8 cellular contexts compared by ENCODE assay signal in the genomic region with DNA sequence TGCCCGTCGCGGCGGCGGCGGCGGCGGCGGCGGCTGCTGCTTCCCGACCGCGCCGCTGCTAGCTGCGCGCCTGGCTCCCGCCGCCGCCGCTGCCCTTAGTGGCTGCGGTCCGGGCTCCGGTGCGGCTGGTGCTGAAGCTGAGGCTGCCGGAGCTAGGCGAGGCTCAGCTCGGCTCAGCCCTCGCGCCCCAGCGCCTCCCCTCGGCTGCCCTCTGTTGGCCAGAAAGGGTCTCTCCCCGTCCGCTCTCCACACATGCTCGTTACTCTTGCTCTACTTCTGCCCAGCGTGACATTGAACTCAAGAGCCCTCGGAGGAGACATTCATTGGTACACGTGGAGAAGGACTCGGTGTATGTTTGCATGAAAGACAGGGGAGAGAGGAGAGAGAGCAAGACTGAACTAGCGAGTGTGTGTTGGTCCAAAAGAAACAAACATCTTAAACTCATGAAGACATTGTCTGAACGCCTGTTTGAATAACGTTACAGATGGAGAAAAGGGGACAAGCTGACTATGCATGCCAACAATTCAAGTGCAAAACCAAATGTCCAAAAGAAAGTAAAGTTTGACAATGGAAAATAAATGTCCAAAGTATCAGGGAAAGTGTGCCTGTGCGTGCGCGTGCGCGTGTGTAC. TPM values are rescaled to one million over a fixed set of nuclear protein-coding genes. Genes with fewer than 3 reads are reported as not detected.
A peak's percentile ranks its signal among the peaks of the same experiment; 100 is the strongest.
DNase-seq lines count a peak whose midpoint lies in the region; ATAC-seq, FAIRE-seq and TF ChIP-seq lines count a peak whose summit lies in the region.

A gene (minus strand): TSS at position 175 of the 631 bp plus-strand sequence.

- 23% methylated on average over 24 of the region's 46 CpGs for WGBS in HepG2 (ENCODE audit: low lambda C conversion rate)

- no peak within 1 kb of the TSS for H2AFZ ChIP-seq in HepG2 (ENCODE audit: low read length)

- H3K36me3 ChIP-seq in HepG2 (replicated peaks in 1 of 2; ENCODE audit: control insufficient read depth in 1 of 2, insufficient read depth in 2 of 2, low read length in 2 of 2), result no peaks in the 10 kb centered on the region

- no TSS peak for BruUV-seq in HepG2 (replicated peaks; lab: Mats Ljungman, UMichigan)

- no peak within 1 kb of the TSS for H3K4me3 Mint-ChIP-seq in natural killer cell treated with Interleukin-12 subunit alpha and Interleukin-12 subunit beta and Interleukin-15 and Interleukin-18, amount 100 ng/mL, for 72 hours
- H3K4me3 Mint-ChIP-seq in natural killer cell, result no peak within 1 kb of the TSS

- no peak within 1 kb of the TSS for H3K4me3 ChIP-seq in HepG2 (replicated peaks in 1 of 3; ENCODE audit: insufficient read depth in 1 of 3, low read depth in 2 of 3, low read length in 3 of 3)

- TF ChIP-seq RAD21 in HepG2 (CRISPR knock-in tag; IDR thresholded peaks at IDR 0.05), result no peak

- DNase-seq in natural killer cell treated with Interleukin-12 subunit alpha and Interleukin-12 subunit beta and Interleukin-15 and Interleukin-18, amount 100 ng/mL, for 72 hours (ENCODE audit: low spot score), result no peak
- DNase-seq in natural killer cell, result no peak
- DNase-seq in ecto neural progenitor cell (ENCODE audit: low spot score), result peak; percentile 90
- peak; percentile 17 for DNase-seq in HepG2 (ENCODE audit: low spot score)
- DNase-seq in stimulated activated CD4-positive, alpha-beta T cell treated with anti-CD3 and anti-CD28 coated beads, Interleukin-4, amount 100 ng/mL, for 48 hours (ENCODE audit: low read depth in 2 of 2), result peak; percentile 28 to 42

- H3K27ac ChIP-seq in HepG2 (ENCODE audit: extremely low read length, insufficient read depth, low read length), result no peak within 1 kb of the TSS

- H3K4me2 ChIP-seq in HepG2 (ENCODE audit: low read depth, low read length), result no peak within 1 kb of the TSS

- peaks cover 10% of the 10 kb centered on the region for H3K9me3 Mint-ChIP-seq in natural killer cell treated with Interleukin-12 subunit alpha and Interleukin-12 subunit beta and Interleukin-15 and Interleukin-18, amount 100 ng/mL, for 72 hours
- H3K9me3 Mint-ChIP-seq in natural killer cell, result peaks cover 7 to 10% of the 10 kb centered on the region in 2 donors

- no peak within 1 kb of the TSS for H3K9ac ChIP-seq in HepG2 (ENCODE audit: insufficient read depth, low read depth, low read length)

- TF ChIP-seq POLR2A in HepG2 (IDR thresholded peaks at IDR 0.05; ENCODE audit: insufficient read depth in 1 of 2, low read depth in 2 of 2, low read length in 2 of 2), result no peak

- in situ Hi-C loops in HepG2 (cut with HindIII; ENCODE audit: extremely low pct_ligation_motif_present, low pct_unique_long_range_greater_than_20kb), result no loop called here

- H3K9me3 ChIP-seq in HepG2 (ENCODE audit: low read length), result no peaks in the 10 kb centered on the region

- no peak within 1 kb of the TSS for H3K27ac Mint-ChIP-seq in natural killer cell treated with Interleukin-12 subunit alpha and Interleukin-12 subunit beta and Interleukin-15 and Interleukin-18, amount 100 ng/mL, for 72 hours
- H3K27ac Mint-ChIP-seq in natural killer cell, result no peak within 1 kb of the TSS

- peaks cover 8 to 15% of the 10 kb centered on the region in 2 donors for H3K27me3 Mint-ChIP-seq in natural killer cell treated with Interleukin-12 subunit alpha and Interleukin-12 subunit beta and Interleukin-15 and Interleukin-18, amount 100 ng/mL, for 72 hours
- H3K27me3 Mint-ChIP-seq in natural killer cell (ENCODE audit: low read depth in 2 of 2), result peaks cover 10 to 13% of the 10 kb centered on the region in 2 donors

- H3K79me2 ChIP-seq in HepG2 (ENCODE audit: insufficient read depth, low read length), result no peaks in the 10 kb centered on the region

- H3K4me1 ChIP-seq in HepG2 (ENCODE audit: insufficient read depth, low read length), result no peaks in the 10 kb centered on the region

- TF ChIP-seq CTCF in natural killer cell (IDR thresholded peaks at IDR 0.05) (no peak), HepG2 (CRISPR knock-in tag; IDR thresholded peaks at IDR 0.05) (peak; percentile 83)

- intact Hi-C loops in natural killer cell (cut with micrococcal nuclease), result no loop called here
- intact Hi-C loops in HepG2 (cut with micrococcal nuclease; ENCODE audit: unreplicated experiment), result loop anchor here (1.0 kb wide), 1 partner anchor 658 kb away; no protein-coding TSS in a partner anchor

- POLR2A ChIA-PET in HepG2 (lab: Yijun Ruan, JAX), result no interaction called here

- H3K36me3 Mint-ChIP-seq in natural killer cell treated with Interleukin-12 subunit alpha and Interleukin-12 subunit beta and Interleukin-15 and Interleukin-18, amount 100 ng/mL, for 72 hours, result peaks cover 11% of the 10 kb centered on the region
- H3K36me3 Mint-ChIP-seq in natural killer cell, result peaks cover 11% of the 10 kb centered on the region

- CTCF ChIA-PET in HepG2 (lab: Yijun Ruan, JAX; ENCODE audit: low intra/inter-chr PET ratio, low total read pairs), result interaction anchor here (0.7 kb wide), 1 partner anchor 744 kb away, joined by 3 read pairs; no protein-coding TSS in a partner anchor

- no peaks in the 10 kb centered on the region for H3K27me3 ChIP-seq in HepG2 (ENCODE audit: control insufficient read depth in 1 of 2, insufficient read depth in 2 of 2, low read length in 2 of 2)

- no peaks in the 10 kb centered on the region for H4K20me1 ChIP-seq in HepG2 (ENCODE audit: insufficient read depth, low read length)

- no peak for TF ChIP-seq EP300 in HepG2 (IDR thresholded peaks at IDR 0.05; ENCODE audit: low read depth in 2 of 2, low read length in 2 of 2)
- TF ChIP-seq EP300 in HepG2 (CRISPR knock-in tag; IDR thresholded peaks at IDR 0.05; ENCODE audit: borderline replicate concordance), result no peak

- peak; percentile 43 to 65 for ATAC-seq in natural killer cell treated with Interleukin-12 subunit alpha and Interleukin-12 subunit beta and Interleukin-15 and Interleukin-18, amount 100 ng/mL, for 72 hours
- ATAC-seq in natural killer cell (no peak), HG03469 (IDR thresholded peaks at IDR 0.05; ENCODE audit: unreplicated experiment) (peak; percentile 74), SK-N-SH treated with all-trans-retinoic acid at 6 μM for 48 hours (peak; percentile 100), HepG2 (peak; percentile 100), GM19035 (IDR thresholded peaks at IDR 0.05; ENCODE audit: unreplicated experiment) (no peak)

- no peaks in the 10 kb centered on the region for H3K4me1 Mint-ChIP-seq in natural killer cell treated with Interleukin-12 subunit alpha and Interleukin-12 subunit beta and Interleukin-15 and Interleukin-18, amount 100 ng/mL, for 72 hours (ENCODE audit: low read depth in 2 of 2)
- no peaks in the 10 kb centered on the region for H3K4me1 Mint-ChIP-seq in natural killer cell

- no peak for FAIRE-seq in HepG2 (lab: Jason Lieb, UNC)

TF ChIP-seq in SK-N-SH treated with all-trans-retinoic acid at 6 μM for 48 hours, 23 proteins besides CTCF, POLR2A, EP300 and RAD21 (continues in another document):
- TF ChIP-seq ZFP30 (CRISPR knock-in tag; IDR thresholded peaks at IDR 0.05) (no peak), ARNTL (CRISPR knock-in tag; IDR thresholded peaks at IDR 0.05; ENCODE audit: borderline replicate concordance, low read depth) (no peak), TOX (CRISPR knock-in tag; IDR thresholded peaks at IDR 0.05; ENCODE audit: borderline replicate concordance) (no peak)

TF ChIP-seq in HepG2, 621 proteins besides CTCF, POLR2A, EP300 and RAD21 (continues in another document):
- no peak for TF ChIP-seq FOXJ3 (CRISPR knock-in tag; IDR thresholded peaks at IDR 0.05; ENCODE audit: borderline replicate concordance)
- TF ChIP-seq ZNF781 (CRISPR knock-in tag; IDR thresholded peaks at IDR 0.05; ENCODE audit: borderline replicate concordance, not compliant biosample characterization), result no peak
- TF ChIP-seq, protein P1, sequence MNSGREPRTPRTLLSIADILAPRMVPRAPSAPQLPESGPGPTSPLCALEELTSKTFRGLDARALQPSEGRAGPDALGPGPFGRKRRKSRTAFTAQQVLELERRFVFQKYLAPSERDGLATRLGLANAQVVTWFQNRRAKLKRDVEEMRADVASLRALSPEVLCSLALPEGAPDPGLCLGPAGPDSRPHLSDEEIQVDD (CRISPR knock-in tag; IDR thresholded peaks at IDR 0.05; ENCODE audit: borderline replicate concordance), result no peak
- TF ChIP-seq, protein P2, sequence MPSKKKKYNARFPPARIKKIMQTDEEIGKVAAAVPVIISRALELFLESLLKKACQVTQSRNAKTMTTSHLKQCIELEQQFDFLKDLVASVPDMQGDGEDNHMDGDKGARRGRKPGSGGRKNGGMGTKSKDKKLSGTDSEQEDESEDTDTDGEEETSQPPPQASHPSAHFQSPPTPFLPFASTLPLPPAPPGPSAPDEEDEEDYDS (CRISPR knock-in tag; IDR thresholded peaks at IDR 0.05), result no peak

RNA-seq across cellular contexts. Expression of the gene that starts here (rescaled TPM):
- total RNA-seq in natural killer cell treated with Interleukin-12 subunit alpha and Interleukin-12 subunit beta and Interleukin-15 and Interleukin-18, amount 100 ng/mL, for 72 hours, result not detected
- total RNA-seq in natural killer cell, result not detected
- total RNA-seq in HepG2 (2016; rRNA removed; fragmentation: Illumina TruSeq; extraction: Trizol), result not detected in 2 replicates
- total RNA-seq in HepG2 (2016; cell fraction: cytosol; rRNA removed; fragmentation: Illumina TruSeq; extraction: Trizol; ENCODE audit: low read depth), result not detected in 2 replicates
- not detected in 2 replicates for total RNA-seq in HepG2 (2016; cell fraction: insoluble cytoplasmic fraction; rRNA removed; fragmentation: Illumina TruSeq; extraction: Trizol)
- not detected in 2 replicates for total RNA-seq in HepG2 (2016; cell fraction: membrane; rRNA removed; fragmentation: Illumina TruSeq; extraction: Trizol)
- not detected in 2 replicates for total RNA-seq in HepG2 (2016; cell fraction: nucleus; rRNA removed; fragmentation: Illumina TruSeq; extraction: Trizol)
- polyA plus RNA-seq in HepG2 (2011; rRNA removed), result not detected in 2 replicates
- not detected in 2 replicates for polyA plus RNA-seq in HepG2 (2011; cell fraction: cytosol; rRNA removed)
- not detected in 2 replicates for polyA plus RNA-seq in HepG2 (2011; cell fraction: nucleus; rRNA removed)
- polyA plus RNA-seq in HepG2 (2012), result not detected in 2 replicates
- not detected in 2 replicates for polyA plus RNA-seq in HepG2 (2016; cell fraction: cytosol; fragmentation: Illumina TruSeq; extraction: Trizol; ENCODE audit: low read depth)
- not detected in 2 replicates for polyA plus RNA-seq in HepG2 (2016; cell fraction: insoluble cytoplasmic fraction; fragmentation: Illumina TruSeq; extraction: Trizol; ENCODE audit: low read depth)
- not detected in 2 replicates for polyA plus RNA-seq in HepG2 (2016; cell fraction: membrane; fragmentation: Illumina TruSeq; extraction: Trizol; ENCODE audit: low read depth)
- polyA plus RNA-seq in HepG2 (2016; cell fraction: nucleus; fragmentation: Illumina TruSeq; extraction: Trizol; ENCODE audit: insufficient read depth, low read depth), result not detected in 2 replicates
- not detected in 2 replicates for polyA minus RNA-seq in HepG2 (2011; rRNA and poly(A)+ RNA removed; ENCODE audit: low replicate concordance)
- not detected in 2 replicates for polyA minus RNA-seq in HepG2 (2011; cell fraction: cytosol; rRNA and poly(A)+ RNA removed)
- polyA minus RNA-seq in HepG2 (2011; cell fraction: nucleus; rRNA and poly(A)+ RNA removed), result not detected in 2 replicates

Comparison
In these comparisons a context has a peak if more than half of its experiments do, and no peak if none do; other contexts are left out.
1. Peak in ATAC-seq in natural killer cell treated with Interleukin-12 subunit alpha and Interleukin-12 subunit beta and Interleukin-15 and Interleukin-18, amount 100 ng/mL, for 72 hours; RNA of the gene not detected or under 1 TPM.
2. Peak in DNase-seq and ATAC-seq in HepG2; RNA of the gene not detected or under 1 TPM.
3. ATAC-seq: peak in HG03469 (single experiment) and SK-N-SH treated with all-trans-retinoic acid at 6 μM for 48 hours (single experiment); none in natural killer cell (0 of 3) and GM19035 (single experiment).
4. DNase-seq: peak in ecto neural progenitor cell (single experiment) and stimulated activated CD4-positive, alpha-beta T cell treated with anti-CD3 and anti-CD28 coated beads, Interleukin-4, amount 100 ng/mL, for 48 hours (2 of 2); none in natural killer cell treated with Interleukin-12 subunit alpha and Interleukin-12 subunit beta and Interleukin-15 and Interleukin-18, amount 100 ng/mL, for 72 hours (single experiment) and natural killer cell (single experiment).